In the genomic region with DNA sequence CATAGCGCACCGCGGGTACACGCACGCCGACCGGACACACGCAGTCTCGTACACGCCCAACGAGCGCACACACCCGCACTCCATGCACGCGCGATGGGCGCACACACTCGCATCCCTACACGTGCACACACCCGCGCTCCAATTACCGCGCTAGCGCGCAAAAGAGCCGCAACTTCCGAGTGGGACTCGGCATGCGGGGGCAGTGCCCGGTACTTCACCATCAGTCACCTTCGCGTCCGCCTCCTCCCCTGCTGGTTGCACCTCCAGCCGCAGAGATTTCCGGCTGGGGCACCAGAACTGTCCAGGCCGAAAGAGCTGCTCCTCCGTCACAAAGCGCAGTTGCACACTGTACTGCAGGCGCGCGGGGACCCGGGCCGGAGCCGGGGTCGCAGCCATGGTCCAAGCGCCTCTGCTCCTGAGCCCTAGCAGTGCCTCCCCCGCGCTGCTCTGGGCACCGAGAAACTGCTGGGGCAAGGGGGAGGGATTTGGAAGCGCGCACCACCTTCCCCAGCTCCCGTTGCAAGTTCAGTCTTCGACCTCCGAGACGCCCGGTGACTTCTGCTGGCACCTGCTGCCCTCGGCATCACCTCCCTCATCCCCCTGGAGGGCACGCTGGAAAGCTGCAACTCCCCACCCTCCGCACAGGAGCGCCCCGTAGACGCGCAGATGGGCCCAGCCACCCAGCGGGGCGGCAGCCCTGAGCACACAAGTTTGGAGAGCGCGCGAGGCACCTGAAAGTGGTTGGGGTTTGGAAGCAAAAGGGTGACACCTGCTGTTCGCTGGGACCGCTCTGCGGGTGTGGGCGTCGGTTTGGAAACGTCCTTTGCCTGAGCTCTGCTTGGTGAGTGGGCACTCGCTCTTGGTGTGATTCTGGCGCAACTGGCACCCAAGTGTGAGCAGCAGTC, we compare ENCODE assay signal across 8 cellular contexts.
DNase-seq lines count a peak whose midpoint lies in the region; ATAC-seq and TF ChIP-seq lines count a peak whose summit lies in the region.

No MANE protein-coding gene starts in this region.

- H3K36me3 ChIP-seq in WERI-Rb-1: no peaks in the 10 kb centered on the region
- no peaks in the 10 kb centered on the region for H3K36me3 ChIP-seq in neural cell (ENCODE audit: insufficient read depth, low read length)
- no peaks in the 10 kb centered on the region for H3K36me3 ChIP-seq in vagina

- H3F3A ChIP-seq in neural cell (ENCODE audit: insufficient read depth, low read length, poor library complexity, severe bottlenecking): no peaks in the 10 kb centered on the region

- DNase-seq in NAMALWA (ENCODE audit: low spot score) (peak; percentile 22), WERI-Rb-1 (peak; percentile 62), epithelial cell of esophagus (ENCODE audit: low read depth) (peak; percentile 80), vagina (ENCODE audit: extremely low spot score in 2 of 2) (no peak), pons (ENCODE audit: low spot score) (no peak)

- H2AFZ ChIP-seq in neural cell (ENCODE audit: low read depth, low read length): no peak overlapping the region

- H3K4me1 ChIP-seq in vagina: peaks cover 13% of the 10 kb centered on the region

- peaks cover 57% of the 10 kb centered on the region for H3K27me3 ChIP-seq in WERI-Rb-1 (ENCODE audit: insufficient read depth, low read depth, severe bottlenecking)
- no peaks in the 10 kb centered on the region for H3K27me3 ChIP-seq in neural cell (ENCODE audit: insufficient read depth, low read depth, low read length)
- no peaks in the 10 kb centered on the region for H3K27me3 ChIP-seq in vagina

- no peaks in the 10 kb centered on the region for H3K79me2 ChIP-seq in neural cell (replicated peaks; ENCODE audit: insufficient read depth, low read length)

- TF ChIP-seq CTCF in C4-2B (conservative IDR thresholded peaks at IDR 0.05) (peak; percentile 58), WERI-Rb-1 (IDR thresholded peaks at IDR 0.05; ENCODE audit: low read depth, low read length) (peak; percentile 83), epithelial cell of esophagus (IDR thresholded peaks at IDR 0.05; ENCODE audit: insufficient read depth, low read depth, low read length, missing control alignments) (peak; percentile 60), neural cell (IDR thresholded peaks at IDR 0.05; ENCODE audit: poor library complexity, severe bottlenecking) (peak; percentile 15), vagina (IDR thresholded peaks at IDR 0.05) (no peak)

- no peaks in the 10 kb centered on the region for H3K9me2 ChIP-seq in neural cell (ENCODE audit: insufficient read depth, low read length)

- H3K9me3 ChIP-seq in WERI-Rb-1 (ENCODE audit: severe bottlenecking) (no peaks in the 10 kb centered on the region), neural cell (ENCODE audit: low read length) (no peaks in the 10 kb centered on the region), vagina (no peaks in the 10 kb centered on the region)

- TF ChIP-seq EP300 in neural cell (conservative IDR thresholded peaks at IDR 0.05; ENCODE audit: poor library complexity, severe bottlenecking): no peak

- TF ChIP-seq RAD21 in neural cell (conservative IDR thresholded peaks at IDR 0.05): peak; percentile 28

- TF ChIP-seq POLR2A in vagina (IDR thresholded peaks at IDR 0.05): no peak

- ATAC-seq in GM19463 (IDR thresholded peaks at IDR 0.05; ENCODE audit: unreplicated experiment): peak; percentile 58

- peak overlapping the region; percentile 31 for H3K4me3 ChIP-seq in WERI-Rb-1 (ENCODE audit: low read depth, low read length)
- peak overlapping the region; percentile 18 for H3K4me3 ChIP-seq in epithelial cell of esophagus (ENCODE audit: low read length)
- H3K4me3 ChIP-seq in neural cell (ENCODE audit: low read length): peak overlapping the region; percentile 44
- H3K4me3 ChIP-seq in vagina: peak overlapping the region; percentile 16 to 44

- H3K4me2 ChIP-seq in neural cell (ENCODE audit: low read length): no peak overlapping the region

- no peak overlapping the region for H3K27ac ChIP-seq in C4-2B
- no peak overlapping the region for H3K27ac ChIP-seq in WERI-Rb-1
- H3K27ac ChIP-seq in neural cell (ENCODE audit: low read length): no peak overlapping the region
- no peak overlapping the region for H3K27ac ChIP-seq in vagina

- H4K20me1 ChIP-seq in neural cell (ENCODE audit: insufficient read depth): no peaks in the 10 kb centered on the region

- intact Hi-C loops in vagina (cut with DNase I): no loop called here

- H3K9ac ChIP-seq in neural cell (ENCODE audit: low read length): no peak overlapping the region

TF ChIP-seq in neural cell, 6 proteins besides CTCF, POLR2A, EP300 and RAD21:
- TF ChIP-seq, protein P1, sequence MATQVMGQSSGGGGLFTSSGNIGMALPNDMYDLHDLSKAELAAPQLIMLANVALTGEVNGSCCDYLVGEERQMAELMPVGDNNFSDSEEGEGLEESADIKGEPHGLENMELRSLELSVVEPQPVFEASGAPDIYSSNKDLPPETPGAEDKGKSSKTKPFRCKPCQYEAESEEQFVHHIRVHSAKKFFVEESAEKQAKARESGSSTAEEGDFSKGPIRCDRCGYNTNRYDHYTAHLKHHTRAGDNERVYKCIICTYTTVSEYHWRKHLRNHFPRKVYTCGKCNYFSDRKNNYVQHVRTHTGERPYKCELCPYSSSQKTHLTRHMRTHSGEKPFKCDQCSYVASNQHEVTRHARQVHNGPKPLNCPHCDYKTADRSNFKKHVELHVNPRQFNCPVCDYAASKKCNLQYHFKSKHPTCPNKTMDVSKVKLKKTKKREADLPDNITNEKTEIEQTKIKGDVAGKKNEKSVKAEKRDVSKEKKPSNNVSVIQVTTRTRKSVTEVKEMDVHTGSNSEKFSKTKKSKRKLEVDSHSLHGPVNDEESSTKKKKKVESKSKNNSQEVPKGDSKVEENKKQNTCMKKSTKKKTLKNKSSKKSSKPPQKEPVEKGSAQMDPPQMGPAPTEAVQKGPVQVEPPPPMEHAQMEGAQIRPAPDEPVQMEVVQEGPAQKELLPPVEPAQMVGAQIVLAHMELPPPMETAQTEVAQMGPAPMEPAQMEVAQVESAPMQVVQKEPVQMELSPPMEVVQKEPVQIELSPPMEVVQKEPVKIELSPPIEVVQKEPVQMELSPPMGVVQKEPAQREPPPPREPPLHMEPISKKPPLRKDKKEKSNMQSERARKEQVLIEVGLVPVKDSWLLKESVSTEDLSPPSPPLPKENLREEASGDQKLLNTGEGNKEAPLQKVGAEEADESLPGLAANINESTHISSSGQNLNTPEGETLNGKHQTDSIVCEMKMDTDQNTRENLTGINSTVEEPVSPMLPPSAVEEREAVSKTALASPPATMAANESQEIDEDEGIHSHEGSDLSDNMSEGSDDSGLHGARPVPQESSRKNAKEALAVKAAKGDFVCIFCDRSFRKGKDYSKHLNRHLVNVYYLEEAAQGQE (IDR thresholded peaks at IDR 0.05; ENCODE audit: borderline replicate concordance): no peak
- TF ChIP-seq SMC3 (conservative IDR thresholded peaks at IDR 0.05; ENCODE audit: poor library complexity) (peak; percentile 11), EZH2 (IDR thresholded peaks at IDR 0.05; ENCODE audit: borderline replicate concordance, insufficient read depth, low read length, poor library complexity, severe bottlenecking) (no peak), MXI1 (conservative IDR thresholded peaks at IDR 0.05; ENCODE audit: poor library complexity, severe bottlenecking) (no peak)
TF ChIP-seq in neural cell: peak in this region for 1.

Comparison
In these comparisons a context has a peak if more than half of its experiments do, and no peak if none do; other contexts are left out.
1. CTCF ChIP-seq: peak in C4-2B (single experiment), WERI-Rb-1 (single experiment), epithelial cell of esophagus (single experiment) and neural cell (single experiment); none in vagina (0 of 3).
2. DNase-seq: peak in NAMALWA (single experiment), WERI-Rb-1 (single experiment) and epithelial cell of esophagus (single experiment); none in vagina (0 of 2) and pons (single experiment).
3. Peak in every context shown above with its lines, with median percentiles within 50 percentile points of each other: H3K4me3 ChIP-seq.